ENCODE assay signal across 1 cellular context in genomic region chr10:114708717-114709352, GRCh38.
TF ChIP-seq lines count a peak whose summit lies in the region.

No MANE protein-coding gene starts in this region.

TF ChIP-seq in IMR-90, 13 proteins besides CTCF, POLR2A, EP300 and RAD21:
- 0 out of 2 replicates have a peak, but pooled peaks have one; percentile 2 for TF ChIP-seq MAFK (IDR thresholded peaks at IDR 0.05; ENCODE audit: low read depth, low read length)
- TF ChIP-seq FOS (IDR thresholded peaks at IDR 0.05; ENCODE audit: low read depth, low read length) = peak; percentile 96
- no peak for TF ChIP-seq MAZ (IDR thresholded peaks at IDR 0.05; ENCODE audit: borderline replicate concordance, low read depth, low read length)
- TF ChIP-seq NFE2L2 (IDR thresholded peaks at IDR 0.05; ENCODE audit: low read depth, low read length) = no peak
- TF ChIP-seq BHLHE40 (IDR thresholded peaks at IDR 0.05; ENCODE audit: low read depth, low read length) = peak; percentile 46; the same call in 1 of the 2 replicates
- TF ChIP-seq MXI1 (IDR thresholded peaks at IDR 0.05; ENCODE audit: borderline replicate concordance, low read depth, low read length) = no peak
- TF ChIP-seq CEBPB (IDR thresholded peaks at IDR 0.05; ENCODE audit: low read depth, low read length) = peak; percentile 64
- TF ChIP-seq RCOR1 (IDR thresholded peaks at IDR 0.05; ENCODE audit: insufficient replicate concordance, low read length) = no peak
- TF ChIP-seq RFX5 (IDR thresholded peaks at IDR 0.05; ENCODE audit: low read depth, low read length) = no peak
- no peak for TF ChIP-seq ELK1 (IDR thresholded peaks at IDR 0.05; ENCODE audit: borderline replicate concordance, low read depth, low read length)
- TF ChIP-seq CHD1 (IDR thresholded peaks at IDR 0.05; ENCODE audit: low read depth, low read length) = no peak
- no peak; the same call in 1 of the 2 replicates for TF ChIP-seq USF2 (IDR thresholded peaks at IDR 0.05; ENCODE audit: low read depth, low read length)
- TF ChIP-seq SMC3 (IDR thresholded peaks at IDR 0.05; ENCODE audit: low read depth, low read length) = 0 out of 2 replicates have a peak, but pooled peaks have one; percentile 8
